ENCODE assay signal across 2 cellular contexts in genomic region chr1:212073490-212073889, GRCh38.
TF ChIP-seq lines count a peak whose summit lies in the region.

No MANE protein-coding gene starts in this region.

TF ChIP-seq in liver, 16 proteins besides CTCF, POLR2A, EP300 and RAD21:
- no peak for TF ChIP-seq ZBTB33 (IDR thresholded peaks at IDR 0.05)
- TF ChIP-seq GABPA (IDR thresholded peaks at IDR 0.05 in 1 of 2, conservative IDR thresholded peaks at IDR 0.05 in 1 of 2): no peak
- no peak for TF ChIP-seq TAF1 (conservative IDR thresholded peaks at IDR 0.05)
- no peak for TF ChIP-seq HNF4G (IDR thresholded peaks at IDR 0.05)
- TF ChIP-seq YY1 (IDR thresholded peaks at IDR 0.05): no peak
- no peak for TF ChIP-seq HNF4A (conservative IDR thresholded peaks at IDR 0.05)
- TF ChIP-seq EGR1 (IDR thresholded peaks at IDR 0.05; ENCODE audit: low read depth in 2 of 2): no peak
- TF ChIP-seq RXRA (IDR thresholded peaks at IDR 0.05): no peak
- TF ChIP-seq FOXA1 (IDR thresholded peaks at IDR 0.05): no peak
- TF ChIP-seq, protein P1, sequence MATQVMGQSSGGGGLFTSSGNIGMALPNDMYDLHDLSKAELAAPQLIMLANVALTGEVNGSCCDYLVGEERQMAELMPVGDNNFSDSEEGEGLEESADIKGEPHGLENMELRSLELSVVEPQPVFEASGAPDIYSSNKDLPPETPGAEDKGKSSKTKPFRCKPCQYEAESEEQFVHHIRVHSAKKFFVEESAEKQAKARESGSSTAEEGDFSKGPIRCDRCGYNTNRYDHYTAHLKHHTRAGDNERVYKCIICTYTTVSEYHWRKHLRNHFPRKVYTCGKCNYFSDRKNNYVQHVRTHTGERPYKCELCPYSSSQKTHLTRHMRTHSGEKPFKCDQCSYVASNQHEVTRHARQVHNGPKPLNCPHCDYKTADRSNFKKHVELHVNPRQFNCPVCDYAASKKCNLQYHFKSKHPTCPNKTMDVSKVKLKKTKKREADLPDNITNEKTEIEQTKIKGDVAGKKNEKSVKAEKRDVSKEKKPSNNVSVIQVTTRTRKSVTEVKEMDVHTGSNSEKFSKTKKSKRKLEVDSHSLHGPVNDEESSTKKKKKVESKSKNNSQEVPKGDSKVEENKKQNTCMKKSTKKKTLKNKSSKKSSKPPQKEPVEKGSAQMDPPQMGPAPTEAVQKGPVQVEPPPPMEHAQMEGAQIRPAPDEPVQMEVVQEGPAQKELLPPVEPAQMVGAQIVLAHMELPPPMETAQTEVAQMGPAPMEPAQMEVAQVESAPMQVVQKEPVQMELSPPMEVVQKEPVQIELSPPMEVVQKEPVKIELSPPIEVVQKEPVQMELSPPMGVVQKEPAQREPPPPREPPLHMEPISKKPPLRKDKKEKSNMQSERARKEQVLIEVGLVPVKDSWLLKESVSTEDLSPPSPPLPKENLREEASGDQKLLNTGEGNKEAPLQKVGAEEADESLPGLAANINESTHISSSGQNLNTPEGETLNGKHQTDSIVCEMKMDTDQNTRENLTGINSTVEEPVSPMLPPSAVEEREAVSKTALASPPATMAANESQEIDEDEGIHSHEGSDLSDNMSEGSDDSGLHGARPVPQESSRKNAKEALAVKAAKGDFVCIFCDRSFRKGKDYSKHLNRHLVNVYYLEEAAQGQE (IDR thresholded peaks at IDR 0.05): no peak
- no peak for TF ChIP-seq JUND (IDR thresholded peaks at IDR 0.05)
- TF ChIP-seq SP1 (IDR thresholded peaks at IDR 0.05): no peak
- TF ChIP-seq FOXA2 (IDR thresholded peaks at IDR 0.05): no peak
- no peak for TF ChIP-seq MAX (IDR thresholded peaks at IDR 0.05)
- TF ChIP-seq NR2F2 (IDR thresholded peaks at IDR 0.05): no peak
- TF ChIP-seq, protein P2, sequence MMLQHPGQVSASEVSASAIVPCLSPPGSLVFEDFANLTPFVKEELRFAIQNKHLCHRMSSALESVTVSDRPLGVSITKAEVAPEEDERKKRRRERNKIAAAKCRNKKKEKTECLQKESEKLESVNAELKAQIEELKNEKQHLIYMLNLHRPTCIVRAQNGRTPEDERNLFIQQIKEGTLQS (IDR thresholded peaks at IDR 0.05): no peak

TF ChIP-seq in GM12878, 131 proteins besides CTCF, POLR2A, EP300 and RAD21:
- TF ChIP-seq TARDBP (IDR thresholded peaks at IDR 0.05; ENCODE audit: borderline replicate concordance) (no peak), RCOR1 (conservative IDR thresholded peaks at IDR 0.05; ENCODE audit: low read depth, low read length) (no peak), SPI1 (IDR thresholded peaks at IDR 0.05; ENCODE audit: borderline replicate concordance, insufficient read depth, low read depth, low read length) (no peak), WRNIP1 (IDR thresholded peaks at IDR 0.05; ENCODE audit: borderline replicate concordance, low read depth, low read length) (no peak), CHD1 (IDR thresholded peaks at IDR 0.05; ENCODE audit: low read depth, low read length) (no peak), TCF7 (IDR thresholded peaks at IDR 0.05; ENCODE audit: borderline replicate concordance) (no peak), ZNF622 (IDR thresholded peaks at IDR 0.05) (no peak), CBFB (IDR thresholded peaks at IDR 0.05; ENCODE audit: low read depth) (no peak), POLR2AphosphoS5 (IDR thresholded peaks at IDR 0.05; ENCODE audit: low read length) (no peak), ELK1 (IDR thresholded peaks at IDR 0.05; ENCODE audit: low read depth, low read length) (no peak), IRF5 (IDR thresholded peaks at IDR 0.05; ENCODE audit: borderline replicate concordance) (no peak), PAX8 (IDR thresholded peaks at IDR 0.05) (no peak), RB1 (IDR thresholded peaks at IDR 0.05; ENCODE audit: borderline replicate concordance) (no peak), CHD2 (IDR thresholded peaks at IDR 0.05; ENCODE audit: borderline replicate concordance, low read depth, low read length) (no peak), MTA3 (IDR thresholded peaks at IDR 0.05; ENCODE audit: borderline replicate concordance, low read length) (no peak)
- TF ChIP-seq, protein P3, sequence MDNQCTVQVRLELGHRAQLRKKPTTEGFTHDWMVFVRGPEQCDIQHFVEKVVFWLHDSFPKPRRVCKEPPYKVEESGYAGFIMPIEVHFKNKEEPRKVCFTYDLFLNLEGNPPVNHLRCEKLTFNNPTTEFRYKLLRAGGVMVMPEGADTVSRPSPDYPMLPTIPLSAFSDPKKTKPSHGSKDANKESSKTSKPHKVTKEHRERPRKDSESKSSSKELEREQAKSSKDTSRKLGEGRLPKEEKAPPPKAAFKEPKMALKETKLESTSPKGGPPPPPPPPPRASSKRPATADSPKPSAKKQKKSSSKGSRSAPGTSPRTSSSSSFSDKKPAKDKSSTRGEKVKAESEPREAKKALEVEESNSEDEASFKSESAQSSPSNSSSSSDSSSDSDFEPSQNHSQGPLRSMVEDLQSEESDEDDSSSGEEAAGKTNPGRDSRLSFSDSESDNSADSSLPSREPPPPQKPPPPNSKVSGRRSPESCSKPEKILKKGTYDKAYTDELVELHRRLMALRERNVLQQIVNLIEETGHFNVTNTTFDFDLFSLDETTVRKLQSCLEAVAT (IDR thresholded peaks at IDR 0.05): no peak
